ENCODE assay signal across 18 cellular contexts in the genomic region with DNA sequence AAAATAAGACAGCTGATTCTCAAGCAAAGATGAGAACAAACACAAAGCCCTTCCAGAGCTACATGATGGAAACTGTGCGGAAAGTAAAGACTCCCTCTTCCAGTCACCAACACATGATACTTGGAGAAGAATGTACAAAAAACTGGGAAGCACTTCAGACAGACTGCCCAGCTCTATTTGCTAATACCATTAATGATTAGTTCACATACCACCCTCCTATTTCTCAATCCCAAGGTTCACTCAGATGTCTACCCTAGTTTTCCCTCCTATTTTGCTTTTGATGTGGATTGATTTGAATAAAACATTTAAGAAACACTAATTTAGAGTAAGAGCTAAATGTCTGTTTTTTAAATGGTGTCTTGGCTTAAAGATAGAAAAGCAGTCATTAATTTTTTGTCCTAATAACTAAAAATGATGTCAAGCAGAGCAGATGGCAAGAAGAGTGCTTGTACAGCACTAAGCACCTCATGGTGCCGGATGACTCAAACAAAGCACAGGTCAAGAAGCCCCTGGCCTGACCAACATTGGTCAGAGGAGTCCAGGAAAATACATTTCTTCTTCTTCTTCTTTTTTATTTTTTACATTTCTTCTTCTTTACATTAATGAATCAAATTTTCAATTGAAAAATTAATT.
"Had no signal": no experiment of that assay in that cellular context is flagged by ENCODE, and none has a peak within 500 bp of the region (broad histone marks: within the 10 kb centered on the region; RNA-seq: fewer than 3 reads in every experiment).

No MANE protein-coding gene starts in this region.

- H3K4me3 ChIP-seq: dorsolateral prefrontal cortex, gastrocnemius medialis, tibial artery, upper lobe of right lung had no signal

- H3K27me3 ChIP-seq: dorsolateral prefrontal cortex, gastrocnemius medialis, neutrophil, tibial artery, upper lobe of right lung had no signal

- H3K4me1 ChIP-seq: upper lobe of right lung had no signal

- DNase-seq: cortex of kidney; dorsolateral prefrontal cortex; effector CD8-positive, alpha-beta T cell; gastrocnemius medialis; glutamatergic neuron; left cardiac atrium; left ventricle myocardium superior; mesendoderm; naive thymus-derived CD8-positive, alpha-beta T cell; right cardiac atrium; stimulated activated CD4-positive, alpha-beta T cell treated with anti-CD3 and anti-CD28 coated beads, Interleukin-4, amount 100 ng/mL, for 1 hour; stimulated activated CD8-positive, alpha-beta memory T cell treated with anti-CD3 and anti-CD28 coated beads, Interleukin-4, amount 100 ng/mL, for 48 hours; stimulated activated naive CD8-positive, alpha-beta T cell treated with anti-CD3 and anti-CD28 coated beads, Interleukin-15, Interleukin-2, amounts not matched to agents 100 U/mL and 50 U/mL, for 24 hours; tibial artery; upper lobe of right lung had no signal

- ATAC-seq: gastrocnemius medialis; left cardiac atrium; left ventricle myocardium superior; naive thymus-derived CD8-positive, alpha-beta T cell; right cardiac atrium; stimulated activated effector memory CD8-positive, alpha-beta T cell treated with anti-CD3 and anti-CD28 coated beads, Interleukin-12 subunit alpha, Interleukin-12 subunit beta, amount 100 ng/mL, for 72 hours; stimulated activated naive CD8-positive, alpha-beta T cell treated with anti-CD3 and anti-CD28 coated beads, Interleukin-15, Interleukin-2, amounts not matched to agents 100 U/mL and 50 U/mL, for 24 hours; upper lobe of right lung had no signal

- H3K9me3 ChIP-seq: gastrocnemius medialis, neutrophil, tibial artery, upper lobe of right lung had no signal

- H3K36me3 ChIP-seq: gastrocnemius medialis, neutrophil, tibial artery, upper lobe of right lung had no signal

- H3K27ac ChIP-seq: dorsolateral prefrontal cortex, neutrophil, tibial artery, upper lobe of right lung had no signal

- FAIRE-seq: keratinocyte had no signal
